ENCODE assay signal across 8 cellular contexts in the genomic region with DNA sequence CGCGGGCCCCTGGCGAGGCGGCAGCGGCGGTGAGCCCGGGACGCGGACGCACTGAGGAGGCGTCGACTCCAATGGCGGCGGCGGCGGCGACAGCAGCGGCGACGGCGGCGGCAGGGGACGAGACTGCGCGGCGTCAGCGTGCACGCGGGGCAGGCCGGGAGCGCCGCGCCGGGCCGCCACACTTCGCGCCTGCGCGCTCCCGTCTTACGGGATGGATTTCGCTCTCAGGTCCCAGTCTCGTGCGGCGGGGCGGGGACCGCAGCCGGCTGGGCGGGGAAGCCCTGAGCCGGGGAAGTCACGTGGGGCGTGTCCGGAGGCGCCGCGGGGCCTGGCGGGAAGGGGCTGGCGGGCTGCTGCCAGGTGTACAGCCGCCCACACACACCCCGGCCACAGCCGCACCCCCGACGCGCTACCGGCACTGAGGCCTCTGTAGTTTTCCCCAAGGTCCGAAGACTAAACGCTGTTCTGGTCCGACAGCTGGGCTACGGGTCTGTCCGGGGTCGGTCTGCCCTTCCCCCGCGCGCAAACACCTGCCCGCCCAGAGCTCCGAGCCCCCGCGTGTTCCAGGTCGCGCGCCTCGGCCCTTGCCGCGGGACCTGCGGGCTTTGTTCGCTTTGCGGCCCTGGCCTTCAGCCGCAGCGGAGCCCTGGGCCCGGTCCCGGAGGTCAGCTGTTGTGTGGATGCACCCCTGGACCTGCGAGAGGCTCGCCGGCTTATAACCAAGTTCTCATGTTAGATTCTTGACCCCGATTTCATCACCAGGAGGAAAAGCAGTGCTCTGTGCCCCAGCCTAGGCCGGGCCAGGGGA.
A peak's percentile ranks its signal among the peaks of the same experiment; 100 is the strongest.
DNase-seq lines count a peak whose midpoint lies in the region; ATAC-seq and TF ChIP-seq lines count a peak whose summit lies in the region.

A gene (minus strand): TSS at position 91 of the 808 bp plus-strand sequence. CDS start 239 bp downstream, outside the sequence.

- DNase-seq in AG10803 (ENCODE audit: low read depth) = peak; percentile 92
- peak; percentile 89 to 98 for DNase-seq in NCI-H446 (lab: John Stamatoyannopoulos, UW)
- DNase-seq in activated CD4-positive, CD25-positive, alpha-beta regulatory T cell treated with anti-CD3 and anti-CD28 coated beads, Interleukin-2, amount 50 U/mL, for 16 hours (ENCODE audit: low read depth, low spot score) = peak; percentile 90
- peak; percentile 95 for DNase-seq in central memory CD4-positive, alpha-beta T cell
- DNase-seq in islet precursor cell = peak; percentile 98
- DNase-seq in stimulated activated CD4-positive, alpha-beta T cell treated with anti-CD3 and anti-CD28 coated beads, Interleukin-12 subunit alpha, Interleukin-12 subunit beta, amount 100 ng/mL, for 4 hours = peak; percentile 95

- H3K4me3 ChIP-seq in AG10803 (ENCODE audit: low read length) = peak within 1 kb of the TSS; percentile 76

- peak; percentile 86 for ATAC-seq in GM19043 (IDR thresholded peaks at IDR 0.05; ENCODE audit: low read depth, unreplicated experiment)
- ATAC-seq in HG03354 (IDR thresholded peaks at IDR 0.05; ENCODE audit: poor library complexity, severe bottlenecking, unreplicated experiment) = peak; percentile 93

- TF ChIP-seq CTCF in AG10803 (conservative IDR thresholded peaks at IDR 0.05; ENCODE audit: low read length) = no peak

Comparison
In these comparisons a context has a peak if more than half of its experiments do, and no peak if none do; other contexts are left out.
1. Peak in every context shown above with its lines: DNase-seq, ATAC-seq and H3K4me3 ChIP-seq.